ENCODE assay signal across 2 cellular contexts in genomic region chr1:161702250-161702649, GRCh38.
TF ChIP-seq lines count a peak whose summit lies in the region.

No MANE protein-coding gene starts in this region.

TF ChIP-seq in WTC11, 78 proteins besides CTCF, POLR2A, EP300 and RAD21:
- TF ChIP-seq, protein P1, sequence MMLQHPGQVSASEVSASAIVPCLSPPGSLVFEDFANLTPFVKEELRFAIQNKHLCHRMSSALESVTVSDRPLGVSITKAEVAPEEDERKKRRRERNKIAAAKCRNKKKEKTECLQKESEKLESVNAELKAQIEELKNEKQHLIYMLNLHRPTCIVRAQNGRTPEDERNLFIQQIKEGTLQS (CRISPR knock-in tag; conservative IDR thresholded peaks at IDR 0.05), result no peak
- TF ChIP-seq ZNF317 (CRISPR knock-in tag; IDR thresholded peaks at IDR 0.05; ENCODE audit: borderline replicate concordance, low read depth) (no peak), ATF1 (CRISPR knock-in tag; IDR thresholded peaks at IDR 0.05) (no peak), ETV6 (CRISPR knock-in tag; IDR thresholded peaks at IDR 0.05) (no peak), ZNF232 (CRISPR knock-in tag; IDR thresholded peaks at IDR 0.05) (no peak), RORB (CRISPR knock-in tag; IDR thresholded peaks at IDR 0.05) (no peak), JAZF1 (CRISPR knock-in tag; IDR thresholded peaks at IDR 0.05) (no peak), FOXJ3 (CRISPR knock-in tag; IDR thresholded peaks at IDR 0.05; ENCODE audit: borderline replicate concordance) (no peak), ZNF423 (CRISPR knock-in tag; IDR thresholded peaks at IDR 0.05) (no peak), ESRRA (CRISPR knock-in tag; IDR thresholded peaks at IDR 0.05; ENCODE audit: borderline replicate concordance) (no peak), ZNF416 (CRISPR knock-in tag; IDR thresholded peaks at IDR 0.05) (no peak), OVOL2 (CRISPR knock-in tag; IDR thresholded peaks at IDR 0.05; ENCODE audit: borderline replicate concordance) (no peak), NR2C2 (CRISPR knock-in tag; IDR thresholded peaks at IDR 0.05) (no peak)
- TF ChIP-seq, protein P2, sequence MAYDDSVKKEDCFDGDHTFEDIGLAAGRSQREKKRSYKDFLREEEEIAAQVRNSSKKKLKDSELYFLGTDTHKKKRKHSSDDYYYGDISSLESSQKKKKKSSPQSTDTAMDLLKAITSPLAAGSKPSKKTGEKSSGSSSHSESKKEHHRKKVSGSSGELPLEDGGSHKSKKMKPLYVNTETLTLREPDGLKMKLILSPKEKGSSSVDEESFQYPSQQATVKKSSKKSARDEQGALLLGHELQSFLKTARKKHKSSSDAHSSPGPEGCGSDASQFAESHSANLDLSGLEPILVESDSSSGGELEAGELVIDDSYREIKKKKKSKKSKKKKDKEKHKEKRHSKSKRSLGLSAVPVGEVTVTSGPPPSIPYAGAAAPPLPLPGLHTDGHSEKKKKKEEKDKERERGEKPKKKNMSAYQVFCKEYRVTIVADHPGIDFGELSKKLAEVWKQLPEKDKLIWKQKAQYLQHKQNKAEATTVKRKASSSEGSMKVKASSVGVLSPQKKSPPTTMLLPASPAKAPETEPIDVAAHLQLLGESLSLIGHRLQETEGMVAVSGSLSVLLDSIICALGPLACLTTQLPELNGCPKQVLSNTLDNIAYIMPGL (CRISPR knock-in tag; IDR thresholded peaks at IDR 0.05), result no peak
- TF ChIP-seq, protein P3, sequence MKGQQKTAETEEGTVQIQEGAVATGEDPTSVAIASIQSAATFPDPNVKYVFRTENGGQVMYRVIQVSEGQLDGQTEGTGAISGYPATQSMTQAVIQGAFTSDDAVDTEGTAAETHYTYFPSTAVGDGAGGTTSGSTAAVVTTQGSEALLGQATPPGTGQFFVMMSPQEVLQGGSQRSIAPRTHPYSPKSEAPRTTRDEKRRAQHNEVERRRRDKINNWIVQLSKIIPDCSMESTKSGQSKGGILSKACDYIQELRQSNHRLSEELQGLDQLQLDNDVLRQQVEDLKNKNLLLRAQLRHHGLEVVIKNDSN (CRISPR knock-in tag; IDR thresholded peaks at IDR 0.05), result no peak

TF ChIP-seq in HepG2, 621 proteins besides CTCF, POLR2A, EP300 and RAD21 (continues in another document):
- peak; percentile 80 for TF ChIP-seq ZGPAT (CRISPR knock-in tag; IDR thresholded peaks at IDR 0.05)
- TF ChIP-seq HMGXB3 (CRISPR knock-in tag; IDR thresholded peaks at IDR 0.05; ENCODE audit: borderline replicate concordance), result peak; percentile 21; the same call in 1 of the 2 replicates
- TF ChIP-seq MAF1 (CRISPR knock-in tag; IDR thresholded peaks at IDR 0.05; ENCODE audit: borderline replicate concordance), result no peak
- peak in 1 of 2 experiments; percentile 72; a peak in 1 of 4 replicates for TF ChIP-seq KLF16 (CRISPR knock-in tag; IDR thresholded peaks at IDR 0.05)
- TF ChIP-seq ZNF124 (CRISPR knock-in tag; IDR thresholded peaks at IDR 0.05), result peak; percentile 78; the same call in 1 of the 2 replicates
- TF ChIP-seq FOXA3 (CRISPR knock-in tag; IDR thresholded peaks at IDR 0.05), result peak; percentile 97
- TF ChIP-seq SP5 (CRISPR knock-in tag; IDR thresholded peaks at IDR 0.05; ENCODE audit: borderline replicate concordance, low read depth), result peak; percentile 60; the same call in 1 of the 2 replicates
- TF ChIP-seq, protein P4, sequence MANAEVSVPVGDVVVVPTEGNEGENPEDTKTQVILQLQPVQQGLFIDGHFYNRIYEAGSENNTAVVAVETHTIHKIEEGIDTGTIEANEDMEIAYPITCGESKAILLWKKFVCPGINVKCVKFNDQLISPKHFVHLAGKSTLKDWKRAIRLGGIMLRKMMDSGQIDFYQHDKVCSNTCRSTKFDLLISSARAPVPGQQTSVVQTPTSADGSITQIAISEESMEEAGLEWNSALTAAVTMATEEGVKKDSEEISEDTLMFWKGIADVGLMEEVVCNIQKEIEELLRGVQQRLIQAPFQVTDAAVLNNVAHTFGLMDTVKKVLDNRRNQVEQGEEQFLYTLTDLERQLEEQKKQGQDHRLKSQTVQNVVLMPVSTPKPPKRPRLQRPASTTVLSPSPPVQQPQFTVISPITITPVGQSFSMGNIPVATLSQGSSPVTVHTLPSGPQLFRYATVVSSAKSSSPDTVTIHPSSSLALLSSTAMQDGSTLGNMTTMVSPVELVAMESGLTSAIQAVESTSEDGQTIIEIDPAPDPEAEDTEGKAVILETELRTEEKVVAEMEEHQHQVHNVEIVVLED (CRISPR knock-in tag; IDR thresholded peaks at IDR 0.05; ENCODE audit: borderline replicate concordance), result 0 out of 2 replicates have a peak, but pooled peaks have one; percentile 30
- TF ChIP-seq SKIL (CRISPR knock-in tag; IDR thresholded peaks at IDR 0.05; ENCODE audit: borderline replicate concordance), result peak; percentile 94
- no peak for TF ChIP-seq SMARCC2 (IDR thresholded peaks at IDR 0.05)
- peak; percentile 78 for TF ChIP-seq GATAD2A (CRISPR knock-in tag; IDR thresholded peaks at IDR 0.05)
- TF ChIP-seq TRAFD1 (CRISPR knock-in tag; IDR thresholded peaks at IDR 0.05; ENCODE audit: borderline replicate concordance), result no peak
- TF ChIP-seq TBL1XR1 (IDR thresholded peaks at IDR 0.05; ENCODE audit: borderline replicate concordance, low read length, partially characterized antibody), result no peak
- no peak for TF ChIP-seq IKZF1 (IDR thresholded peaks at IDR 0.05)
- no peak for TF ChIP-seq PLRG1 (conservative IDR thresholded peaks at IDR 0.05)
- TF ChIP-seq ZNF143 (CRISPR knock-in tag; IDR thresholded peaks at IDR 0.05), result peak; percentile 60
- no peak for TF ChIP-seq GABPA (IDR thresholded peaks at IDR 0.05; ENCODE audit: low read depth, low read length)
- 0 out of 2 replicates have a peak, but pooled peaks have one; percentile 27 for TF ChIP-seq GABPA (CRISPR knock-in tag; IDR thresholded peaks at IDR 0.05; ENCODE audit: low read depth)
- TF ChIP-seq SOX5 (CRISPR knock-in tag; IDR thresholded peaks at IDR 0.05; ENCODE audit: borderline replicate concordance), result peak; percentile 82
- no peak for TF ChIP-seq SMYD3 (CRISPR knock-in tag; IDR thresholded peaks at IDR 0.05)
- TF ChIP-seq ZNF503 (CRISPR knock-in tag; IDR thresholded peaks at IDR 0.05), result peak; percentile 68; the same call in 1 of the 2 replicates
- TF ChIP-seq HDAC2 (CRISPR knock-in tag; IDR thresholded peaks at IDR 0.05), result peak; percentile 94
- TF ChIP-seq ZNF460 (CRISPR knock-in tag; IDR thresholded peaks at IDR 0.05; ENCODE audit: borderline replicate concordance), result peak; percentile 19; the same call in 1 of the 2 replicates
- TF ChIP-seq MIXL1 (CRISPR knock-in tag; IDR thresholded peaks at IDR 0.05), result peak; percentile 96
- TF ChIP-seq ZNF644 (CRISPR knock-in tag; IDR thresholded peaks at IDR 0.05; ENCODE audit: low read depth), result peak; percentile 97
- TF ChIP-seq YY1 (IDR thresholded peaks at IDR 0.05; ENCODE audit: insufficient read depth, insufficient replicate concordance, low read depth, low read length), result peak; percentile 15
- TF ChIP-seq ZNF652 (CRISPR knock-in tag; IDR thresholded peaks at IDR 0.05; ENCODE audit: borderline replicate concordance, low read depth), result peak; percentile 95
- TF ChIP-seq ZNF761 (CRISPR knock-in tag; conservative IDR thresholded peaks at IDR 0.05), result 0 out of 2 replicates have a peak, but pooled peaks have one; percentile 38
- TF ChIP-seq, protein P5, sequence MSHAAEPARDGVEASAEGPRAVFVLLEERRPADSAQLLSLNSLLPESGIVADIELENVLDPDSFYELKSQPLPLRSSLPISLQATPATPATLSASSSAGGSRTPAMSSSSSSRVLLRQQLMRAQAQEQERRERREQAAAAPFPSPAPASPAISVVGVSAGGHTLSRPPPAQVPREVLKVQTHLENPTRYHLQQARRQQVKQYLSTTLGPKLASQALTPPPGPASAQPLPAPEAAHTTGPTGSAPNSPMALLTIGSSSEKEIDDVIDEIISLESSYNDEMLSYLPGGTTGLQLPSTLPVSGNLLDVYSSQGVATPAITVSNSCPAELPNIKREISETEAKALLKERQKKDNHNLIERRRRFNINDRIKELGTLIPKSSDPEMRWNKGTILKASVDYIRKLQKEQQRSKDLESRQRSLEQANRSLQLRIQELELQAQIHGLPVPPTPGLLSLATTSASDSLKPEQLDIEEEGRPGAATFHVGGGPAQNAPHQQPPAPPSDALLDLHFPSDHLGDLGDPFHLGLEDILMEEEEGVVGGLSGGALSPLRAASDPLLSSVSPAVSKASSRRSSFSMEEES (CRISPR knock-in tag; IDR thresholded peaks at IDR 0.05), result peak; percentile 27; the same call in 1 of the 2 replicates
- TF ChIP-seq ZNF614 (CRISPR knock-in tag; IDR thresholded peaks at IDR 0.05; ENCODE audit: borderline replicate concordance), result peak; percentile 67; the same call in 1 of the 2 replicates
- peak; percentile 55; the same call in 1 of the 2 replicates for TF ChIP-seq ZNF691 (CRISPR knock-in tag; IDR thresholded peaks at IDR 0.05; ENCODE audit: borderline replicate concordance, low read depth)
- TF ChIP-seq CEBPG (CRISPR knock-in tag; IDR thresholded peaks at IDR 0.05), result peak; percentile 58; the same call in 1 of the 2 replicates
